1 cellular context compared by ENCODE assay signal in the genomic region with DNA sequence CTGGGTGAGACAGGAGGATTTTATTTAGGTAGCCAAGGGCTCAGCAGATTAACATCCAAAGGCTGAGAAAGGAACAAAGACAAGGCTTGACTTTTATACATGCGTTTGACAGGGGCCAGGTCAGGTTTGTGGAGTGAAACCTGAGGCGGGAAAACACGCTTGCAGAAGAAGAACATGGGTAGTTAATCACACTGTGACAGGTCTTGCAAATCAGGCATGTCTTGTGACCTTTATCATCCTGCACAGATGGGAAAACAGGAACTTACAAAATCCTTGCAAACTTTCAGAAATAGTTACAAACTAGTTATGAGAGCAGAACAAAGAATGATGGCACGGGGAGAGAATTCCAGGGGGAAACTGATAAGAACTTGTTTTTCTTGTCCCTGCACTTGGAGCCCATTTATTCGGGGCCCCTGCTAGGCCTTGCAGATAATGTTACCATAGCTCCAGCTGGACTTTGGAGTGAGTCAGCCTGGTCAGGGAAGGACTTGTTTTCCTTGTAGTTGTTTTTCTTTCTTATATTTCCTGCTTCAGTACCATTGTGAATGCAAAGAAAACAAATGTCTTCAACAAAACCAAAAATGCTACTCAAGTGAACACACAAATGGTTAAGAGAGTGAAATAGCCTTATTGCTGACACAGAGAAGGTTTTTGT.
TF ChIP-seq lines count a peak whose summit lies in the region.

No MANE protein-coding gene starts in this region.

TF ChIP-seq in K562, 482 proteins besides CTCF, POLR2A, EP300 and RAD21 (continued from another document and continues in another):
- TF ChIP-seq, protein P1, sequence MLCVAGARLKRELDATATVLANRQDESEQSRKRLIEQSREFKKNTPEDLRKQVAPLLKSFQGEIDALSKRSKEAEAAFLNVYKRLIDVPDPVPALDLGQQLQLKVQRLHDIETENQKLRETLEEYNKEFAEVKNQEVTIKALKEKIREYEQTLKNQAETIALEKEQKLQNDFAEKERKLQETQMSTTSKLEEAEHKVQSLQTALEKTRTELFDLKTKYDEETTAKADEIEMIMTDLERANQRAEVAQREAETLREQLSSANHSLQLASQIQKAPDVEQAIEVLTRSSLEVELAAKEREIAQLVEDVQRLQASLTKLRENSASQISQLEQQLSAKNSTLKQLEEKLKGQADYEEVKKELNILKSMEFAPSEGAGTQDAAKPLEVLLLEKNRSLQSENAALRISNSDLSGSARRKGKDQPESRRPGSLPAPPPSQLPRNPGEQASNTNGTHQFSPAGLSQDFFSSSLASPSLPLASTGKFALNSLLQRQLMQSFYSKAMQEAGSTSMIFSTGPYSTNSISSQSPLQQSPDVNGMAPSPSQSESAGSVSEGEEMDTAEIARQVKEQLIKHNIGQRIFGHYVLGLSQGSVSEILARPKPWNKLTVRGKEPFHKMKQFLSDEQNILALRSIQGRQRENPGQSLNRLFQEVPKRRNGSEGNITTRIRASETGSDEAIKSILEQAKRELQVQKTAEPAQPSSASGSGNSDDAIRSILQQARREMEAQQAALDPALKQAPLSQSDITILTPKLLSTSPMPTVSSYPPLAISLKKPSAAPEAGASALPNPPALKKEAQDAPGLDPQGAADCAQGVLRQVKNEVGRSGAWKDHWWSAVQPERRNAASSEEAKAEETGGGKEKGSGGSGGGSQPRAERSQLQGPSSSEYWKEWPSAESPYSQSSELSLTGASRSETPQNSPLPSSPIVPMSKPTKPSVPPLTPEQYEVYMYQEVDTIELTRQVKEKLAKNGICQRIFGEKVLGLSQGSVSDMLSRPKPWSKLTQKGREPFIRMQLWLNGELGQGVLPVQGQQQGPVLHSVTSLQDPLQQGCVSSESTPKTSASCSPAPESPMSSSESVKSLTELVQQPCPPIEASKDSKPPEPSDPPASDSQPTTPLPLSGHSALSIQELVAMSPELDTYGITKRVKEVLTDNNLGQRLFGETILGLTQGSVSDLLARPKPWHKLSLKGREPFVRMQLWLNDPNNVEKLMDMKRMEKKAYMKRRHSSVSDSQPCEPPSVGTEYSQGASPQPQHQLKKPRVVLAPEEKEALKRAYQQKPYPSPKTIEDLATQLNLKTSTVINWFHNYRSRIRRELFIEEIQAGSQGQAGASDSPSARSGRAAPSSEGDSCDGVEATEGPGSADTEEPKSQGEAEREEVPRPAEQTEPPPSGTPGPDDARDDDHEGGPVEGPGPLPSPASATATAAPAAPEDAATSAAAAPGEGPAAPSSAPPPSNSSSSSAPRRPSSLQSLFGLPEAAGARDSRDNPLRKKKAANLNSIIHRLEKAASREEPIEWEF (CRISPR knock-in tag; IDR thresholded peaks at IDR 0.05): no peak
- no peak for TF ChIP-seq TAF7 (tag; IDR thresholded peaks at IDR 0.05)
- no peak for TF ChIP-seq POLR2AphosphoS2 (IDR thresholded peaks at IDR 0.05; ENCODE audit: low read length)
- no peak for TF ChIP-seq ETS2 (tag; IDR thresholded peaks at IDR 0.05; ENCODE audit: borderline replicate concordance, poor library complexity, severe bottlenecking)
- TF ChIP-seq NFRKB (IDR thresholded peaks at IDR 0.05; ENCODE audit: low read depth): no peak
- no peak for TF ChIP-seq KLF6 (CRISPR knock-in tag; IDR thresholded peaks at IDR 0.05; ENCODE audit: borderline replicate concordance)
- TF ChIP-seq, protein P2, sequence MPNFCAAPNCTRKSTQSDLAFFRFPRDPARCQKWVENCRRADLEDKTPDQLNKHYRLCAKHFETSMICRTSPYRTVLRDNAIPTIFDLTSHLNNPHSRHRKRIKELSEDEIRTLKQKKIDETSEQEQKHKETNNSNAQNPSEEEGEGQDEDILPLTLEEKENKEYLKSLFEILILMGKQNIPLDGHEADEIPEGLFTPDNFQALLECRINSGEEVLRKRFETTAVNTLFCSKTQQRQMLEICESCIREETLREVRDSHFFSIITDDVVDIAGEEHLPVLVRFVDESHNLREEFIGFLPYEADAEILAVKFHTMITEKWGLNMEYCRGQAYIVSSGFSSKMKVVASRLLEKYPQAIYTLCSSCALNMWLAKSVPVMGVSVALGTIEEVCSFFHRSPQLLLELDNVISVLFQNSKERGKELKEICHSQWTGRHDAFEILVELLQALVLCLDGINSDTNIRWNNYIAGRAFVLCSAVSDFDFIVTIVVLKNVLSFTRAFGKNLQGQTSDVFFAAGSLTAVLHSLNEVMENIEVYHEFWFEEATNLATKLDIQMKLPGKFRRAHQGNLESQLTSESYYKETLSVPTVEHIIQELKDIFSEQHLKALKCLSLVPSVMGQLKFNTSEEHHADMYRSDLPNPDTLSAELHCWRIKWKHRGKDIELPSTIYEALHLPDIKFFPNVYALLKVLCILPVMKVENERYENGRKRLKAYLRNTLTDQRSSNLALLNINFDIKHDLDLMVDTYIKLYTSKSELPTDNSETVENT (CRISPR knock-in tag; IDR thresholded peaks at IDR 0.05): no peak
- no peak for TF ChIP-seq SAFB2 (IDR thresholded peaks at IDR 0.05; ENCODE audit: borderline replicate concordance, low read depth, low read length, severe bottlenecking)
- TF ChIP-seq ZNF197 (CRISPR knock-in tag; IDR thresholded peaks at IDR 0.05; ENCODE audit: low read depth): no peak
- TF ChIP-seq POLR2G (IDR thresholded peaks at IDR 0.05; ENCODE audit: low read depth, low read length): no peak
- no peak for TF ChIP-seq SRSF7 (optimal IDR thresholded peaks at IDR 0.05; ENCODE audit: low read depth, low read length)
- TF ChIP-seq CLOCK (CRISPR knock-in tag; IDR thresholded peaks at IDR 0.05; ENCODE audit: borderline replicate concordance): no peak
- no peak for TF ChIP-seq ZC3H11A (IDR thresholded peaks at IDR 0.05; ENCODE audit: low read depth, low read length)
- TF ChIP-seq CEBPZ (IDR thresholded peaks at IDR 0.05; ENCODE audit: borderline replicate concordance, low read depth, low read length): no peak
- TF ChIP-seq, protein P3, sequence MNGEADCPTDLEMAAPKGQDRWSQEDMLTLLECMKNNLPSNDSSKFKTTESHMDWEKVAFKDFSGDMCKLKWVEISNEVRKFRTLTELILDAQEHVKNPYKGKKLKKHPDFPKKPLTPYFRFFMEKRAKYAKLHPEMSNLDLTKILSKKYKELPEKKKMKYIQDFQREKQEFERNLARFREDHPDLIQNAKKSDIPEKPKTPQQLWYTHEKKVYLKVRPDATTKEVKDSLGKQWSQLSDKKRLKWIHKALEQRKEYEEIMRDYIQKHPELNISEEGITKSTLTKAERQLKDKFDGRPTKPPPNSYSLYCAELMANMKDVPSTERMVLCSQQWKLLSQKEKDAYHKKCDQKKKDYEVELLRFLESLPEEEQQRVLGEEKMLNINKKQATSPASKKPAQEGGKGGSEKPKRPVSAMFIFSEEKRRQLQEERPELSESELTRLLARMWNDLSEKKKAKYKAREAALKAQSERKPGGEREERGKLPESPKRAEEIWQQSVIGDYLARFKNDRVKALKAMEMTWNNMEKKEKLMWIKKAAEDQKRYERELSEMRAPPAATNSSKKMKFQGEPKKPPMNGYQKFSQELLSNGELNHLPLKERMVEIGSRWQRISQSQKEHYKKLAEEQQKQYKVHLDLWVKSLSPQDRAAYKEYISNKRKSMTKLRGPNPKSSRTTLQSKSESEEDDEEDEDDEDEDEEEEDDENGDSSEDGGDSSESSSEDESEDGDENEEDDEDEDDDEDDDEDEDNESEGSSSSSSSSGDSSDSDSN (IDR thresholded peaks at IDR 0.05; ENCODE audit: borderline replicate concordance in 1 of 2, low read depth in 2 of 2, low read length in 2 of 2): no peak
- TF ChIP-seq LCOR (CRISPR knock-in tag; IDR thresholded peaks at IDR 0.05): peak; percentile 34; the same call in 1 of the 2 replicates
- no peak for TF ChIP-seq ZNF445 (CRISPR knock-in tag; IDR thresholded peaks at IDR 0.05; ENCODE audit: low read depth)
- 0 out of 2 replicates have a peak, but pooled peaks have one; percentile 47 for TF ChIP-seq ZNF584 (CRISPR knock-in tag; IDR thresholded peaks at IDR 0.05; ENCODE audit: low read depth)
- TF ChIP-seq SIX5 (IDR thresholded peaks at IDR 0.05; ENCODE audit: borderline replicate concordance in 1 of 2, insufficient read depth in 1 of 2, low read depth in 1 of 2, low read length in 2 of 2): no peak
- no peak for TF ChIP-seq ZNF696 (CRISPR knock-in tag; conservative IDR thresholded peaks at IDR 0.05)
- TF ChIP-seq, protein P4, sequence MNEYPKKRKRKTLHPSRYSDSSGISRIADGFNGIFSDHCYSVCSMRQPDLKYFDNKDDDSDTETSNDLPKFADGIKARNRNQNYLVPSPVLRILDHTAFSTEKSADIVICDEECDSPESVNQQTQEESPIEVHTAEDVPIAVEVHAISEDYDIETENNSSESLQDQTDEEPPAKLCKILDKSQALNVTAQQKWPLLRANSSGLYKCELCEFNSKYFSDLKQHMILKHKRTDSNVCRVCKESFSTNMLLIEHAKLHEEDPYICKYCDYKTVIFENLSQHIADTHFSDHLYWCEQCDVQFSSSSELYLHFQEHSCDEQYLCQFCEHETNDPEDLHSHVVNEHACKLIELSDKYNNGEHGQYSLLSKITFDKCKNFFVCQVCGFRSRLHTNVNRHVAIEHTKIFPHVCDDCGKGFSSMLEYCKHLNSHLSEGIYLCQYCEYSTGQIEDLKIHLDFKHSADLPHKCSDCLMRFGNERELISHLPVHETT (CRISPR knock-in tag; conservative IDR thresholded peaks at IDR 0.05 in 1 of 2, IDR thresholded peaks at IDR 0.05 in 1 of 2): 0 out of 4 replicates have a peak, but pooled peaks of 1 of the 2 experiments have one; percentile 39
- no peak for TF ChIP-seq U2AF1 (optimal IDR thresholded peaks at IDR 0.05; ENCODE audit: low read depth, low read length)
- TF ChIP-seq ZNF764 (CRISPR knock-in tag; IDR thresholded peaks at IDR 0.05; ENCODE audit: low read depth): no peak
- TF ChIP-seq, protein P5, sequence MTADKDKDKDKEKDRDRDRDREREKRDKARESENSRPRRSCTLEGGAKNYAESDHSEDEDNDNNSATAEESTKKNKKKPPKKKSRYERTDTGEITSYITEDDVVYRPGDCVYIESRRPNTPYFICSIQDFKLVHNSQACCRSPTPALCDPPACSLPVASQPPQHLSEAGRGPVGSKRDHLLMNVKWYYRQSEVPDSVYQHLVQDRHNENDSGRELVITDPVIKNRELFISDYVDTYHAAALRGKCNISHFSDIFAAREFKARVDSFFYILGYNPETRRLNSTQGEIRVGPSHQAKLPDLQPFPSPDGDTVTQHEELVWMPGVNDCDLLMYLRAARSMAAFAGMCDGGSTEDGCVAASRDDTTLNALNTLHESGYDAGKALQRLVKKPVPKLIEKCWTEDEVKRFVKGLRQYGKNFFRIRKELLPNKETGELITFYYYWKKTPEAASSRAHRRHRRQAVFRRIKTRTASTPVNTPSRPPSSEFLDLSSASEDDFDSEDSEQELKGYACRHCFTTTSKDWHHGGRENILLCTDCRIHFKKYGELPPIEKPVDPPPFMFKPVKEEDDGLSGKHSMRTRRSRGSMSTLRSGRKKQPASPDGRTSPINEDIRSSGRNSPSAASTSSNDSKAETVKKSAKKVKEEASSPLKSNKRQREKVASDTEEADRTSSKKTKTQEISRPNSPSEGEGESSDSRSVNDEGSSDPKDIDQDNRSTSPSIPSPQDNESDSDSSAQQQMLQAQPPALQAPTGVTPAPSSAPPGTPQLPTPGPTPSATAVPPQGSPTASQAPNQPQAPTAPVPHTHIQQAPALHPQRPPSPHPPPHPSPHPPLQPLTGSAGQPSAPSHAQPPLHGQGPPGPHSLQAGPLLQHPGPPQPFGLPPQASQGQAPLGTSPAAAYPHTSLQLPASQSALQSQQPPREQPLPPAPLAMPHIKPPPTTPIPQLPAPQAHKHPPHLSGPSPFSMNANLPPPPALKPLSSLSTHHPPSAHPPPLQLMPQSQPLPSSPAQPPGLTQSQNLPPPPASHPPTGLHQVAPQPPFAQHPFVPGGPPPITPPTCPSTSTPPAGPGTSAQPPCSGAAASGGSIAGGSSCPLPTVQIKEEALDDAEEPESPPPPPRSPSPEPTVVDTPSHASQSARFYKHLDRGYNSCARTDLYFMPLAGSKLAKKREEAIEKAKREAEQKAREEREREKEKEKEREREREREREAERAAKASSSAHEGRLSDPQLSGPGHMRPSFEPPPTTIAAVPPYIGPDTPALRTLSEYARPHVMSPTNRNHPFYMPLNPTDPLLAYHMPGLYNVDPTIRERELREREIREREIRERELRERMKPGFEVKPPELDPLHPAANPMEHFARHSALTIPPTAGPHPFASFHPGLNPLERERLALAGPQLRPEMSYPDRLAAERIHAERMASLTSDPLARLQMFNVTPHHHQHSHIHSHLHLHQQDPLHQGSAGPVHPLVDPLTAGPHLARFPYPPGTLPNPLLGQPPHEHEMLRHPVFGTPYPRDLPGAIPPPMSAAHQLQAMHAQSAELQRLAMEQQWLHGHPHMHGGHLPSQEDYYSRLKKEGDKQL (CRISPR knock-in tag; IDR thresholded peaks at IDR 0.05; ENCODE audit: borderline replicate concordance): no peak
- no peak for TF ChIP-seq GATAD2A (IDR thresholded peaks at IDR 0.05)
- no peak for TF ChIP-seq SMARCA5 (IDR thresholded peaks at IDR 0.05)
- TF ChIP-seq ZNF707 (CRISPR knock-in tag; conservative IDR thresholded peaks at IDR 0.05): no peak
